In the genomic region with DNA sequence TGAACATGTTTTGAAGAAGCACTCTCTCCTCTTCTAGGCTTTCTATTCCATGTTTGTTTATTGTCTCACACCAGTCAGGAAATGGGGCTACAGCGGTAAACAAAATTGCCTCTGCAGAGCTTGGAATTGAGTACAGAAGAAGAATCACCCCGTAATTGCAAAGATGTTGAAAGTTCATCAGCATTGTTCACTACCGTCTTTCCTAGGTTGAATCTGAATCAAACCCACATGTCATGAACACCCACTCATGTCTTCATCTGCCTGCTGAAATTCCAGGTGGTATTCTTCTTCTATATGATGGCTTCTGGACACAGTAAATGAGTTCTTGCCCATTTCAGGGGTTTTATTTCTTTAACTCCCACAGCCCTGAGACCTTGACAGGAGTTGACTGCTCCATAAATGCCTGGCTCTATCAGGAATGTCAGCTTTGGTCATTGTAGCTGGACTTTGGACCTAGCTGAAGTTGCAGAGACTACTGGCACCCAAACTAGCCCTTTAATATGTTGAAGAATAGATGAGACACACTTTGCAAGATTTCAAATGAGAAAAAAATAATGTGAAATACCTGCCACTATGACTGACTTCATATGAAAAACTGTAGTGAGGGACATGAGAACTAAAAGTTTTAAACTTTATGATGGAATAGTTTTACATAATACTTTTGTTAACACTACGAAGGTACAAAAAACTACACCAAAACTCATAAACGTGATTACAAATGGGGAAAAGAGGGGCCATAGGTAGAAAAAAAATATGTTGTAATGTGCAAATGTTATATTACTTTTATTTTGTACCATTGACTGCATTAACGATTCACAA, we compare ENCODE assay signal across 1 cellular context.
TF ChIP-seq lines count a peak whose summit lies in the region.

No MANE protein-coding gene starts in this region.

TF ChIP-seq in HepG2, 621 proteins besides CTCF, POLR2A, EP300 and RAD21 (continued from another document):
- no peak for TF ChIP-seq DMTF1 (CRISPR knock-in tag; IDR thresholded peaks at IDR 0.05)
- TF ChIP-seq NFIC (IDR thresholded peaks at IDR 0.05; ENCODE audit: low read length), result peak; percentile 60; the same call in 1 of the 2 replicates
- no peak for TF ChIP-seq TBX3 (IDR thresholded peaks at IDR 0.05; ENCODE audit: borderline replicate concordance)
- no peak for TF ChIP-seq ZNF446 (CRISPR knock-in tag; IDR thresholded peaks at IDR 0.05)
- TF ChIP-seq DR1 (CRISPR knock-in tag; IDR thresholded peaks at IDR 0.05), result no peak
- no peak; the same call in 1 of the 2 replicates for TF ChIP-seq ZNF710 (CRISPR knock-in tag; IDR thresholded peaks at IDR 0.05; ENCODE audit: borderline replicate concordance)
- TF ChIP-seq, protein P1, sequence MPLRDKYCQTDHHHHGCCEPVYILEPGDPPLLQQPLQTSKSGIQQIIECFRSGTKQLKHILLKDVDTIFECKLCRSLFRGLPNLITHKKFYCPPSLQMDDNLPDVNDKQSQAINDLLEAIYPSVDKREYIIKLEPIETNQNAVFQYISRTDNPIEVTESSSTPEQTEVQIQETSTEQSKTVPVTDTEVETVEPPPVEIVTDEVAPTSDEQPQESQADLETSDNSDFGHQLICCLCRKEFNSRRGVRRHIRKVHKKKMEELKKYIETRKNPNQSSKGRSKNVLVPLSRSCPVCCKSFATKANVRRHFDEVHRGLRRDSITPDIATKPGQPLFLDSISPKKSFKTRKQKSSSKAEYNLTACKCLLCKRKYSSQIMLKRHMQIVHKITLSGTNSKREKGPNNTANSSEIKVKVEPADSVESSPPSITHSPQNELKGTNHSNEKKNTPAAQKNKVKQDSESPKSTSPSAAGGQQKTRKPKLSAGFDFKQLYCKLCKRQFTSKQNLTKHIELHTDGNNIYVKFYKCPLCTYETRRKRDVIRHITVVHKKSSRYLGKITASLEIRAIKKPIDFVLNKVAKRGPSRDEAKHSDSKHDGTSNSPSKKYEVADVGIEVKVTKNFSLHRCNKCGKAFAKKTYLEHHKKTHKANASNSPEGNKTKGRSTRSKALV (CRISPR knock-in tag; IDR thresholded peaks at IDR 0.05), result peak; percentile 70; the same call in 1 of the 2 replicates
- TF ChIP-seq MAFK (conservative IDR thresholded peaks at IDR 0.05 in 1 of 2, IDR thresholded peaks at IDR 0.05 in 1 of 2; ENCODE audit: low read length in 2 of 2), result no peak
- TF ChIP-seq, protein P2, sequence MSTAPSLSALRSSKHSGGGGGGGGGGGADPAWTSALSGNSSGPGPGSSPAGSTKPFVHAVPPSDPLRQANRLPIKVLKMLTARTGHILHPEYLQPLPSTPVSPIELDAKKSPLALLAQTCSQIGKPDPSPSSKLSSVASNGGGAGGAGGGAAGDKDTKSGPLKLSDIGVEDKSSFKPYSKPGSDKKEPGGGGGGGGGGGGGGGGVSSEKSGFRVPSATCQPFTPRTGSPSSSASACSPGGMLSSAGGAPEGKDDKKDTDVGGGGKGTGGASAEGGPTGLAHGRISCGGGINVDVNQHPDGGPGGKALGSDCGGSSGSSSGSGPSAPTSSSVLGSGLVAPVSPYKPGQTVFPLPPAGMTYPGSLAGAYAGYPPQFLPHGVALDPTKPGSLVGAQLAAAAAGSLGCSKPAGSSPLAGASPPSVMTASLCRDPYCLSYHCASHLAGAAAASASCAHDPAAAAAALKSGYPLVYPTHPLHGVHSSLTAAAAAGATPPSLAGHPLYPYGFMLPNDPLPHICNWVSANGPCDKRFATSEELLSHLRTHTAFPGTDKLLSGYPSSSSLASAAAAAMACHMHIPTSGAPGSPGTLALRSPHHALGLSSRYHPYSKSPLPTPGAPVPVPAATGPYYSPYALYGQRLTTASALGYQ (CRISPR knock-in tag; IDR thresholded peaks at IDR 0.05), result no peak
- TF ChIP-seq SOX13 (IDR thresholded peaks at IDR 0.05), result no peak
- TF ChIP-seq SOX13 (CRISPR knock-in tag; conservative IDR thresholded peaks at IDR 0.05 in 1 of 2, IDR thresholded peaks at IDR 0.05 in 1 of 2), result peak in 1 of 2 experiments; percentile 84; a peak in 2 of 4 replicates
- no peak for TF ChIP-seq SALL2 (CRISPR knock-in tag; IDR thresholded peaks at IDR 0.05)
- TF ChIP-seq SMC3 (IDR thresholded peaks at IDR 0.05; ENCODE audit: low read length), result peak; percentile 32; the same call in 1 of the 2 replicates
- TF ChIP-seq, protein P3, sequence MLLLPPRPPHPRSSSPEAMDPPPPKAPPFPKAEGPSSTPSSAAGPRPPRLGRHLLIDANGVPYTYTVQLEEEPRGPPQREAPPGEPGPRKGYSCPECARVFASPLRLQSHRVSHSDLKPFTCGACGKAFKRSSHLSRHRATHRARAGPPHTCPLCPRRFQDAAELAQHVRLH (CRISPR knock-in tag; IDR thresholded peaks at IDR 0.05; ENCODE audit: borderline replicate concordance, low read depth), result no peak
- no peak for TF ChIP-seq YY1 (IDR thresholded peaks at IDR 0.05; ENCODE audit: insufficient read depth, insufficient replicate concordance, low read depth, low read length)
- TF ChIP-seq AHDC1 (CRISPR knock-in tag; IDR thresholded peaks at IDR 0.05; ENCODE audit: borderline replicate concordance), result peak; percentile 88; the same call in 1 of the 2 replicates
- TF ChIP-seq ZNF160 (CRISPR knock-in tag; IDR thresholded peaks at IDR 0.05), result no peak
- TF ChIP-seq POLR2G (IDR thresholded peaks at IDR 0.05; ENCODE audit: low read depth, low read length), result no peak
- no peak for TF ChIP-seq SP2 (CRISPR knock-in tag; IDR thresholded peaks at IDR 0.05)
- TF ChIP-seq KAT7 (CRISPR knock-in tag; IDR thresholded peaks at IDR 0.05; ENCODE audit: borderline replicate concordance), result no peak
- TF ChIP-seq NCOR1 (IDR thresholded peaks at IDR 0.05; ENCODE audit: borderline replicate concordance, low read length), result peak; percentile 89; the same call in 1 of the 2 replicates
- TF ChIP-seq PTBP1 (IDR thresholded peaks at IDR 0.05; ENCODE audit: low read depth, low read length, poor library complexity, severe bottlenecking), result no peak
- TF ChIP-seq POGZ (CRISPR knock-in tag; IDR thresholded peaks at IDR 0.05), result peak; percentile 97
- no peak for TF ChIP-seq ZNF543 (CRISPR knock-in tag; IDR thresholded peaks at IDR 0.05)
- no peak for TF ChIP-seq SNRNP70 (IDR thresholded peaks at IDR 0.05; ENCODE audit: low read depth, low read length)
- no peak for TF ChIP-seq ZNF567 (CRISPR knock-in tag; IDR thresholded peaks at IDR 0.05; ENCODE audit: borderline replicate concordance)
- no peak for TF ChIP-seq FOSL1 (CRISPR knock-in tag; IDR thresholded peaks at IDR 0.05; ENCODE audit: borderline replicate concordance)
- TF ChIP-seq SMARCC2 (IDR thresholded peaks at IDR 0.05), result no peak
- no peak for TF ChIP-seq IRX3 (CRISPR knock-in tag; IDR thresholded peaks at IDR 0.05; ENCODE audit: borderline replicate concordance, low read depth)
- no peak for TF ChIP-seq ZNF530 (CRISPR knock-in tag; IDR thresholded peaks at IDR 0.05; ENCODE audit: low read depth)
- TF ChIP-seq PCBP2 (optimal IDR thresholded peaks at IDR 0.05; ENCODE audit: low read depth, low read length, poor library complexity, severe bottlenecking), result no peak
- no peak for TF ChIP-seq ZNF143 (CRISPR knock-in tag; IDR thresholded peaks at IDR 0.05)
- TF ChIP-seq TAF1 (CRISPR knock-in tag; IDR thresholded peaks at IDR 0.05), result no peak; the same call in 1 of the 2 replicates
- TF ChIP-seq, protein P4, sequence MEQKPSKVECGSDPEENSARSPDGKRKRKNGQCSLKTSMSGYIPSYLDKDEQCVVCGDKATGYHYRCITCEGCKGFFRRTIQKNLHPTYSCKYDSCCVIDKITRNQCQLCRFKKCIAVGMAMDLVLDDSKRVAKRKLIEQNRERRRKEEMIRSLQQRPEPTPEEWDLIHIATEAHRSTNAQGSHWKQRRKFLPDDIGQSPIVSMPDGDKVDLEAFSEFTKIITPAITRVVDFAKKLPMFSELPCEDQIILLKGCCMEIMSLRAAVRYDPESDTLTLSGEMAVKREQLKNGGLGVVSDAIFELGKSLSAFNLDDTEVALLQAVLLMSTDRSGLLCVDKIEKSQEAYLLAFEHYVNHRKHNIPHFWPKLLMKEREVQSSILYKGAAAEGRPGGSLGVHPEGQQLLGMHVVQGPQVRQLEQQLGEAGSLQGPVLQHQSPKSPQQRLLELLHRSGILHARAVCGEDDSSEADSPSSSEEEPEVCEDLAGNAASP (CRISPR knock-in tag; IDR thresholded peaks at IDR 0.05; ENCODE audit: borderline replicate concordance), result peak; percentile 79; the same call in 1 of the 2 replicates
- TF ChIP-seq ADNP (CRISPR knock-in tag; IDR thresholded peaks at IDR 0.05), result no peak
- no peak for TF ChIP-seq FOXP1 (IDR thresholded peaks at IDR 0.05)
- 0 out of 2 replicates have a peak, but pooled peaks have one; percentile 39 for TF ChIP-seq FOXP1 (CRISPR knock-in tag; IDR thresholded peaks at IDR 0.05)
- TF ChIP-seq RFX5 (IDR thresholded peaks at IDR 0.05; ENCODE audit: low read depth, low read length), result no peak
- no peak for TF ChIP-seq ZNF660 (CRISPR knock-in tag; IDR thresholded peaks at IDR 0.05; ENCODE audit: borderline replicate concordance, low read depth)
- TF ChIP-seq IRF1 (CRISPR knock-in tag; IDR thresholded peaks at IDR 0.05; ENCODE audit: low read depth), result no peak
- TF ChIP-seq KDM3A (CRISPR knock-in tag; IDR thresholded peaks at IDR 0.05; ENCODE audit: low read depth), result no peak
- no peak for TF ChIP-seq SSRP1 (CRISPR knock-in tag; IDR thresholded peaks at IDR 0.05)
